Comparison of ENCODE assay signal across 23 cellular contexts in the genomic region with DNA sequence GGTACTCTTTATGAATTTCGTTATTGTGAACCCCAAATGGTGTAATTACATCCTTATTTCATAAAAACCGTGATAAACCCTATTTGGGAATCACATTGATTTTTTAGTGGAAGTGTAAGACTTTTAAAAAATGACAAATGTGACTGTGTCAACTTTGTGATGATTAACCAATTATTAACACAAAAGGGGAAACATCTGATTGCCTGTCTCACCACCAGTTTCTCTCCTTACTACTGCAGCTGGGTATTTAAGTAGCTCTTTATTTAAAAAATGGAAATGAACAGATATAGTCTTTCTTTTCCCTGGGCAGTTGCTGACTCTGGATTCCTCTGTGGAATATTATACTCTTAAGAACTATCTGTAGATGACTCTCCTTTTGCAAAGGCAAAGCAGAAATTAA. TPM values are rescaled to one million over a fixed set of nuclear protein-coding genes. Genes with fewer than 3 reads are reported as not detected.
DNase-seq lines count a peak whose midpoint lies in the region; ATAC-seq, FAIRE-seq and TF ChIP-seq lines count a peak whose summit lies in the region.
"Had no signal": no experiment of that assay in that cellular context is flagged by ENCODE, and none has a peak within 500 bp of the region (broad histone marks: within the 10 kb centered on the region; RNA-seq: fewer than 3 reads in every experiment).

No MANE protein-coding gene starts in this region.

- no peak for TF ChIP-seq CTCF in neural cell (IDR thresholded peaks at IDR 0.05; ENCODE audit: poor library complexity, severe bottlenecking)

- no peaks in the 10 kb centered on the region for H4K20me1 ChIP-seq in neural cell (ENCODE audit: insufficient read depth)

- no peaks in the 10 kb centered on the region for H3F3A ChIP-seq in neural cell (ENCODE audit: insufficient read depth, low read length, poor library complexity, severe bottlenecking)

- H3K4me3 ChIP-seq in neural cell (ENCODE audit: low read length): peak overlapping the region; percentile 22
- H3K4me3 ChIP-seq: A549 had no signal

- H3K36me3 ChIP-seq in neural cell (ENCODE audit: insufficient read depth, low read length): no peaks in the 10 kb centered on the region

- no peak overlapping the region for H3K4me2 ChIP-seq in neural cell (ENCODE audit: low read length)
- H3K4me2 ChIP-seq: A549 had no signal

- peak; percentile 51 for FAIRE-seq in GM19239 (lab: Jason Lieb, UNC)
- FAIRE-seq: A549, GM12892, HepG2 had no signal

- H3K9me3 ChIP-seq in neural cell (ENCODE audit: low read length): no peaks in the 10 kb centered on the region
- H3K9me3 ChIP-seq: A549 had no signal

- H3K79me2 ChIP-seq in neural cell (replicated peaks; ENCODE audit: insufficient read depth, low read length): no peaks in the 10 kb centered on the region

- ATAC-seq in GM18511 (IDR thresholded peaks at IDR 0.05; ENCODE audit: unreplicated experiment): peak; percentile 52
- ATAC-seq in HG03159 (IDR thresholded peaks at IDR 0.05; ENCODE audit: unreplicated experiment): peak; percentile 52
- no peak for ATAC-seq in GM21526 (IDR thresholded peaks at IDR 0.05; ENCODE audit: low FRiP score, unreplicated experiment)
- no peak for ATAC-seq in HG03095 (IDR thresholded peaks at IDR 0.05; ENCODE audit: unreplicated experiment)
- ATAC-seq: A549, HCT116, HepG2 had no signal

- peak overlapping the region; percentile 49 for H3K27ac ChIP-seq in neural cell (ENCODE audit: low read length)
- H3K27ac ChIP-seq: 22Rv1, A549, C4-2B had no signal

- TF ChIP-seq EP300 in neural cell (conservative IDR thresholded peaks at IDR 0.05; ENCODE audit: poor library complexity, severe bottlenecking): no peak

- DNase-seq in GM19239 (ENCODE audit: insufficient read length, low spot score) (no peak), amniotic stem cell (lab: John Stamatoyannopoulos, UW) (no peak)
- DNase-seq: AML-193; CD4-positive, alpha-beta T cell; DMS153; DMS79; GDM1; GOT3; H7; HFFc6; Karpas-422; KBM-7 had no signal

- H3K9ac ChIP-seq in neural cell (ENCODE audit: low read length): no peak overlapping the region

- no peak for TF ChIP-seq RAD21 in neural cell (conservative IDR thresholded peaks at IDR 0.05)

- no peak overlapping the region for H2AFZ ChIP-seq in neural cell (ENCODE audit: low read depth, low read length)

- no peaks in the 10 kb centered on the region for H3K9me2 ChIP-seq in neural cell (ENCODE audit: insufficient read depth, low read length)

- no peaks in the 10 kb centered on the region for H3K27me3 ChIP-seq in neural cell (ENCODE audit: insufficient read depth, low read depth, low read length)

TF ChIP-seq in neural cell, 6 proteins besides CTCF, POLR2A, EP300 and RAD21:
- no peak for TF ChIP-seq SMC3 (conservative IDR thresholded peaks at IDR 0.05; ENCODE audit: poor library complexity)
- no peak for TF ChIP-seq MXI1 (conservative IDR thresholded peaks at IDR 0.05; ENCODE audit: poor library complexity, severe bottlenecking)
- no peak for TF ChIP-seq TAF1 (IDR thresholded peaks at IDR 0.05; ENCODE audit: low read depth)
- TF ChIP-seq POLR2AphosphoS5 (IDR thresholded peaks at IDR 0.05): no peak
- TF ChIP-seq, protein P1, sequence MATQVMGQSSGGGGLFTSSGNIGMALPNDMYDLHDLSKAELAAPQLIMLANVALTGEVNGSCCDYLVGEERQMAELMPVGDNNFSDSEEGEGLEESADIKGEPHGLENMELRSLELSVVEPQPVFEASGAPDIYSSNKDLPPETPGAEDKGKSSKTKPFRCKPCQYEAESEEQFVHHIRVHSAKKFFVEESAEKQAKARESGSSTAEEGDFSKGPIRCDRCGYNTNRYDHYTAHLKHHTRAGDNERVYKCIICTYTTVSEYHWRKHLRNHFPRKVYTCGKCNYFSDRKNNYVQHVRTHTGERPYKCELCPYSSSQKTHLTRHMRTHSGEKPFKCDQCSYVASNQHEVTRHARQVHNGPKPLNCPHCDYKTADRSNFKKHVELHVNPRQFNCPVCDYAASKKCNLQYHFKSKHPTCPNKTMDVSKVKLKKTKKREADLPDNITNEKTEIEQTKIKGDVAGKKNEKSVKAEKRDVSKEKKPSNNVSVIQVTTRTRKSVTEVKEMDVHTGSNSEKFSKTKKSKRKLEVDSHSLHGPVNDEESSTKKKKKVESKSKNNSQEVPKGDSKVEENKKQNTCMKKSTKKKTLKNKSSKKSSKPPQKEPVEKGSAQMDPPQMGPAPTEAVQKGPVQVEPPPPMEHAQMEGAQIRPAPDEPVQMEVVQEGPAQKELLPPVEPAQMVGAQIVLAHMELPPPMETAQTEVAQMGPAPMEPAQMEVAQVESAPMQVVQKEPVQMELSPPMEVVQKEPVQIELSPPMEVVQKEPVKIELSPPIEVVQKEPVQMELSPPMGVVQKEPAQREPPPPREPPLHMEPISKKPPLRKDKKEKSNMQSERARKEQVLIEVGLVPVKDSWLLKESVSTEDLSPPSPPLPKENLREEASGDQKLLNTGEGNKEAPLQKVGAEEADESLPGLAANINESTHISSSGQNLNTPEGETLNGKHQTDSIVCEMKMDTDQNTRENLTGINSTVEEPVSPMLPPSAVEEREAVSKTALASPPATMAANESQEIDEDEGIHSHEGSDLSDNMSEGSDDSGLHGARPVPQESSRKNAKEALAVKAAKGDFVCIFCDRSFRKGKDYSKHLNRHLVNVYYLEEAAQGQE (IDR thresholded peaks at IDR 0.05; ENCODE audit: borderline replicate concordance): no peak
- no peak for TF ChIP-seq EZH2 (IDR thresholded peaks at IDR 0.05; ENCODE audit: borderline replicate concordance, insufficient read depth, low read length, poor library complexity, severe bottlenecking)

RNA-seq across cellular contexts. Expression of a gene that starts 11.6 kb away (rescaled TPM):
- 67.8 and 73.9 TPM in 2 replicates for polyA plus RNA-seq in neural cell
- polyA minus RNA-seq in neural cell: 103 and 107 TPM in 2 replicates

Comparison
In these comparisons a context has a peak if more than half of its experiments do, and no peak if none do; other contexts are left out.
1. ATAC-seq: peak in GM18511 (single experiment) and HG03159 (single experiment); none in GM21526 (single experiment) and HG03095 (single experiment).